In the genomic region with DNA sequence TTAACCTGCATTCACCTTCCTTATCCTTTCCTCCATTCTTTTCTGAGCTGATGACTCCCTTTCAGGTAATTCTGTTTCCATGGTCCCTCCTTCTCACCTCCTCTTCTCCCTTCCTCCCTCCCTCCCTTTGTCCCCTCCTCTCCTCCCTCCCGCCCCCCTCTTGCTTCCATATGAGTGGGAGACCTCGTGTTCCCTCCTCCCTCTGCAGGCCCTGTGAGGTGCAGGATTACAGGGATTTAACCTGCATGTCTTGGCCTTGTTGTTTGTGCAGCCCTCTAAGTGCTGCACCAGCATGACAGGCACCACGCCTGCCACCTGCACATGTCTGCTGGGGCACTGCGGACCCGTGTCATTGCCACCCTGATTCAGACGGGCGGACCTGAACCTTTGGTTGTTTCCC, we compare ENCODE assay signal across 1 cellular context.
TF ChIP-seq lines count a peak whose summit lies in the region.

No MANE protein-coding gene starts in this region.

TF ChIP-seq in GM23338, 12 proteins besides CTCF, POLR2A, EP300 and RAD21 (continued from another document):
- TF ChIP-seq, protein P1, sequence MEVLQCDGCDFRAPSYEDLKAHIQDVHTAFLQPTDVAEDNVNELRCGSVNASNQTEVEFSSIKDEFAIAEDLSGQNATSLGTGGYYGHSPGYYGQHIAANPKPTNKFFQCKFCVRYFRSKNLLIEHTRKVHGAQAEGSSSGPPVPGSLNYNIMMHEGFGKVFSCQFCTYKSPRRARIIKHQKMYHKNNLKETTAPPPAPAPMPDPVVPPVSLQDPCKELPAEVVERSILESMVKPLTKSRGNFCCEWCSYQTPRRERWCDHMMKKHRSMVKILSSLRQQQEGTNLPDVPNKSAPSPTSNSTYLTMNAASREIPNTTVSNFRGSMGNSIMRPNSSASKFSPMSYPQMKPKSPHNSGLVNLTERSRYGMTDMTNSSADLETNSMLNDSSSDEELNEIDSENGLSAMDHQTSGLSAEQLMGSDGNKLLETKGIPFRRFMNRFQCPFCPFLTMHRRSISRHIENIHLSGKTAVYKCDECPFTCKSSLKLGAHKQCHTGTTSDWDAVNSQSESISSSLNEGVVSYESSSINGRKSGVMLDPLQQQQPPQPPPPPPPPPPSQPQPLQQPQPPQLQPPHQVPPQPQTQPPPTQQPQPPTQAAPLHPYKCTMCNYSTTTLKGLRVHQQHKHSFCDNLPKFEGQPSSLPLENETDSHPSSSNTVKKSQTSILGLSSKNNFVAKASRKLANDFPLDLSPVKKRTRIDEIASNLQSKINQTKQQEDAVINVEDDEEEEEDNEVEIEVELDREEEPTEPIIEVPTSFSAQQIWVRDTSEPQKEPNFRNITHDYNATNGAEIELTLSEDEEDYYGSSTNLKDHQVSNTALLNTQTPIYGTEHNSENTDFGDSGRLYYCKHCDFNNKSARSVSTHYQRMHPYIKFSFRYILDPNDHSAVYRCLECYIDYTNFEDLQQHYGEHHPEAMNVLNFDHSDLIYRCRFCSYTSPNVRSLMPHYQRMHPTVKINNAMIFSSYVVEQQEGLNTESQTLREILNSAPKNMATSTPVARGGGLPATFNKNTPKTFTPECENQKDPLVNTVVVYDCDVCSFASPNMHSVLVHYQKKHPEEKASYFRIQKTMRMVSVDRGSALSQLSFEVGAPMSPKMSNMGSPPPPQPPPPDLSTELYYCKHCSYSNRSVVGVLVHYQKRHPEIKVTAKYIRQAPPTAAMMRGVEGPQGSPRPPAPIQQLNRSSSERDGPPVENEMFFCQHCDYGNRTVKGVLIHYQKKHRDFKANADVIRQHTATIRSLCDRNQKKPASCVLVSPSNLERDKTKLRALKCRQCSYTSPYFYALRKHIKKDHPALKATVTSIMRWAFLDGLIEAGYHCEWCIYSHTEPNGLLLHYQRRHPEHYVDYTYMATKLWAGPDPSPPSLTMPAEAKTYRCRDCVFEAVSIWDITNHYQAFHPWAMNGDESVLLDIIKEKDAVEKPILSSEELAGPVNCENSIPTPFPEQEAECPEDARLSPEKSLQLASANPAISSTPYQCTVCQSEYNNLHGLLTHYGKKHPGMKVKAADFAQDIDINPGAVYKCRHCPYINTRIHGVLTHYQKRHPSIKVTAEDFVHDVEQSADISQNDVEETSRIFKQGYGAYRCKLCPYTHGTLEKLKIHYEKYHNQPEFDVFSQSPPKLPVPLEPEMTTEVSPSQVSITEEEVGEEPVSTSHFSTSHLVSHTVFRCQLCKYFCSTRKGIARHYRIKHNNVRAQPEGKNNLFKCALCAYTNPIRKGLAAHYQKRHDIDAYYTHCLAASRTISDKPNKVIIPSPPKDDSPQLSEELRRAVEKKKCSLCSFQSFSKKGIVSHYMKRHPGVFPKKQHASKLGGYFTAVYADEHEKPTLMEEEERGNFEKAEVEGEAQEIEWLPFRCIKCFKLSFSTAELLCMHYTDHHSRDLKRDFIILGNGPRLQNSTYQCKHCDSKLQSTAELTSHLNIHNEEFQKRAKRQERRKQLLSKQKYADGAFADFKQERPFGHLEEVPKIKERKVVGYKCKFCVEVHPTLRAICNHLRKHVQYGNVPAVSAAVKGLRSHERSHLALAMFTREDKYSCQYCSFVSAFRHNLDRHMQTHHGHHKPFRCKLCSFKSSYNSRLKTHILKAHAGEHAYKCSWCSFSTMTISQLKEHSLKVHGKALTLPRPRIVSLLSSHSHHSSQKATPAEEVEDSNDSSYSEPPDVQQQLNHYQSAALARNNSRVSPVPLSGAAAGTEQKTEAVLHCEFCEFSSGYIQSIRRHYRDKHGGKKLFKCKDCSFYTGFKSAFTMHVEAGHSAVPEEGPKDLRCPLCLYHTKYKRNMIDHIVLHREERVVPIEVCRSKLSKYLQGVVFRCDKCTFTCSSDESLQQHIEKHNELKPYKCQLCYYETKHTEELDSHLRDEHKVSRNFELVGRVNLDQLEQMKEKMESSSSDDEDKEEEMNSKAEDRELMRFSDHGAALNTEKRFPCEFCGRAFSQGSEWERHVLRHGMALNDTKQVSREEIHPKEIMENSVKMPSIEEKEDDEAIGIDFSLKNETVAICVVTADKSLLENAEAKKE (CRISPR knock-in tag; IDR thresholded peaks at IDR 0.05) = no peak
- TF ChIP-seq STAT1 (IDR thresholded peaks at IDR 0.05; ENCODE audit: unreplicated experiment) = no peak
- TF ChIP-seq, protein P2, sequence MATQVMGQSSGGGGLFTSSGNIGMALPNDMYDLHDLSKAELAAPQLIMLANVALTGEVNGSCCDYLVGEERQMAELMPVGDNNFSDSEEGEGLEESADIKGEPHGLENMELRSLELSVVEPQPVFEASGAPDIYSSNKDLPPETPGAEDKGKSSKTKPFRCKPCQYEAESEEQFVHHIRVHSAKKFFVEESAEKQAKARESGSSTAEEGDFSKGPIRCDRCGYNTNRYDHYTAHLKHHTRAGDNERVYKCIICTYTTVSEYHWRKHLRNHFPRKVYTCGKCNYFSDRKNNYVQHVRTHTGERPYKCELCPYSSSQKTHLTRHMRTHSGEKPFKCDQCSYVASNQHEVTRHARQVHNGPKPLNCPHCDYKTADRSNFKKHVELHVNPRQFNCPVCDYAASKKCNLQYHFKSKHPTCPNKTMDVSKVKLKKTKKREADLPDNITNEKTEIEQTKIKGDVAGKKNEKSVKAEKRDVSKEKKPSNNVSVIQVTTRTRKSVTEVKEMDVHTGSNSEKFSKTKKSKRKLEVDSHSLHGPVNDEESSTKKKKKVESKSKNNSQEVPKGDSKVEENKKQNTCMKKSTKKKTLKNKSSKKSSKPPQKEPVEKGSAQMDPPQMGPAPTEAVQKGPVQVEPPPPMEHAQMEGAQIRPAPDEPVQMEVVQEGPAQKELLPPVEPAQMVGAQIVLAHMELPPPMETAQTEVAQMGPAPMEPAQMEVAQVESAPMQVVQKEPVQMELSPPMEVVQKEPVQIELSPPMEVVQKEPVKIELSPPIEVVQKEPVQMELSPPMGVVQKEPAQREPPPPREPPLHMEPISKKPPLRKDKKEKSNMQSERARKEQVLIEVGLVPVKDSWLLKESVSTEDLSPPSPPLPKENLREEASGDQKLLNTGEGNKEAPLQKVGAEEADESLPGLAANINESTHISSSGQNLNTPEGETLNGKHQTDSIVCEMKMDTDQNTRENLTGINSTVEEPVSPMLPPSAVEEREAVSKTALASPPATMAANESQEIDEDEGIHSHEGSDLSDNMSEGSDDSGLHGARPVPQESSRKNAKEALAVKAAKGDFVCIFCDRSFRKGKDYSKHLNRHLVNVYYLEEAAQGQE (IDR thresholded peaks at IDR 0.05; ENCODE audit: unreplicated experiment) = no peak
